1 cellular context compared by ENCODE assay signal in the genomic region with DNA sequence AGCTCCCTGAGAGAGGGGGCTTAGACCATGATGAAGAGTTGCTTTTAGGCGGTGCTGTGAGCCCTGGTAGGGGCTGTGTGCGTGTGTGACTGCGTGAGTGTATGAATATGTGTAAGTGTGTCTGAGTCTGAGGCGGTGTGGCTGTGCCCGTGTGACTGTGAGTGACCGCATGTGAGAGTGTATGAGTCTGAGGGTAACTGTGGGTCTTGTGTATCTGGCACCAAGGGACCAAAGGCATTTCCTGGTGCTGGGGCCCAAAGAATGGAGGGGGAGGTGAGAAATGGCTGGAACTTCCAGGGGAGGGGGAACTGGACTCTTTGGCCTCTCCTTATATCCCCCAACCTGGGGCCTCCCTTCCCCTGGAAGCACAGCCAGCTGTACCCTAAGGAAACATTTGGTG.
TF ChIP-seq lines count a peak whose summit lies in the region.

No MANE protein-coding gene starts in this region.

TF ChIP-seq in endothelial cell of umbilical vein, 7 proteins besides CTCF, POLR2A, EP300 and RAD21:
- TF ChIP-seq, protein P1, sequence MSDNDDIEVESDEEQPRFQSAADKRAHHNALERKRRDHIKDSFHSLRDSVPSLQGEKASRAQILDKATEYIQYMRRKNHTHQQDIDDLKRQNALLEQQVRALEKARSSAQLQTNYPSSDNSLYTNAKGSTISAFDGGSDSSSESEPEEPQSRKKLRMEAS (IDR thresholded peaks at IDR 0.05; ENCODE audit: insufficient read depth, insufficient read length), result no peak
- no peak for TF ChIP-seq POLR2AphosphoS5 (IDR thresholded peaks at IDR 0.05; ENCODE audit: insufficient read depth, low read depth, low read length)
- no peak for TF ChIP-seq MYC (IDR thresholded peaks at IDR 0.05; ENCODE audit: low read depth, low read length)
- no peak for TF ChIP-seq FOS (IDR thresholded peaks at IDR 0.05; ENCODE audit: borderline replicate concordance, insufficient read depth, low read length)
- TF ChIP-seq GATA2 (IDR thresholded peaks at IDR 0.05; ENCODE audit: insufficient read depth, insufficient read length, low read depth, low read length), result no peak
- TF ChIP-seq EZH2 (IDR thresholded peaks at IDR 0.05; ENCODE audit: borderline replicate concordance, low read depth, low read length, severe bottlenecking), result no peak
- no peak for TF ChIP-seq JUN (IDR thresholded peaks at IDR 0.05; ENCODE audit: borderline replicate concordance, insufficient read depth, insufficient read length, low read depth)
